In the genomic region with DNA sequence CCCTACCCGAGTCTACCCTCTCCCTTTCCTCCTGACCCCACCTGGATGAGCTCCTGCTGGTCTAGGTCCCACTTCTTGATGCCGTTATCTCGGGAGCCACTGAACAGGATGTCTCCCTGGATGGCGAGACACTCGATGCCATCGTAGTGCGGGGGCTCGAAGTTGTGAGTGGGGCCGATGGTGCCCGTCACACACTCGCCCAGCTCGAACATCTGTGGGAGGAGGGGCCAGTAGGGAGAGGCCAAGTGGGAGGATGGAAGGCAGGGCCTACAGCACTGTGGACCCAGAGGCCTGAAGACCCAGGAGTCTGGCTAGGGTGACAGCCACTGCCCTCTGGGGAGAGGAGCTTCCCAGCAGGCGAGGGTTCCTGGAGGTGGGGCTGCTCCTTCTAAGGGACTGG, we compare ENCODE assay signal across 18 cellular contexts. TPM values are rescaled to one million over a fixed set of nuclear protein-coding genes. Genes with fewer than 3 reads are reported as not detected.
DNase-seq lines count a peak whose midpoint lies in the region; ATAC-seq and TF ChIP-seq lines count a peak whose summit lies in the region.
"Had no signal": no experiment of that assay in that cellular context is flagged by ENCODE, and none has a peak within 500 bp of the region (broad histone marks: within the 10 kb centered on the region; RNA-seq: fewer than 3 reads in every experiment).

No MANE protein-coding gene starts in this region.

- H3K18ac ChIP-seq in neuronal stem cell (ENCODE audit: low read length) = no peak overlapping the region

- no CpG with 5 or more reads among the region's 13 CpGs for WGBS in neuronal stem cell (ENCODE audit: extremely low coverage in 2 of 2, insufficient read length in 2 of 2, insufficient replicate concordance in 1 of 2), 2 donors

- no peak for DNase-seq in activated CD8-positive, alpha-beta T cell treated with anti-CD3 and anti-CD28 coated beads for 36 hours
- no peak for DNase-seq in activated CD8-positive, alpha-beta T cell treated with anti-CD3 and anti-CD28 coated beads, Interleukin-2, amount 10 ng/mL, durations not matched to agents 7 days and 5 days
- DNase-seq in islet precursor cell = peak; percentile 43
- DNase-seq in neuronal stem cell (ENCODE audit: low spot score) = no peak
- no peak for DNase-seq in kidney tubule cell (ENCODE audit: low spot score)
- DNase-seq in NK-92 treated with Interleukin-12 subunit alpha and Interleukin-12 subunit beta, amount 100 ng/mL, for 24 hours (lab: John Stamatoyannopoulos, UW) = no peak
- DNase-seq in midbrain (lab: John Stamatoyannopoulos, UW) = no peak
- DNase-seq: AML-193; CD8-positive, alpha-beta T cell; DMS 273 treated with DMSO at 0.1 percent for 48 hours; DMS53; DND-41; EL; HCEC 1CT had no signal

- no peak overlapping the region for H3K27ac ChIP-seq in neuronal stem cell (replicated peaks; ENCODE audit: low read length)
- H3K27ac ChIP-seq: 22Rv1, A549 had no signal

- H2BK12ac ChIP-seq in neuronal stem cell (ENCODE audit: low read length) = no peak overlapping the region

- no peak overlapping the region for H2BK5ac ChIP-seq in neuronal stem cell (ENCODE audit: low read length)

- intact Hi-C loops in activated CD8-positive, alpha-beta T cell treated with anti-CD3 and anti-CD28 coated beads for 36 hours (cut with micrococcal nuclease) = loop anchor here (10.0 kb wide), 1 partner anchor 139 kb away; the partner anchor contains the start of gene CACNA1S

- H3K4me3 Mint-ChIP-seq in activated CD8-positive, alpha-beta T cell treated with anti-CD3 and anti-CD28 coated beads for 36 hours = no peak overlapping the region
- no peak overlapping the region for H3K4me3 Mint-ChIP-seq in activated CD8-positive, alpha-beta T cell treated with anti-CD3 and anti-CD28 coated beads, Interleukin-2, amount 10 ng/mL, durations not matched to agents 7 days and 5 days
- H3K4me3 Mint-ChIP-seq: CD8-positive, alpha-beta T cell had no signal

- peak overlapping the region; percentile 76 for H3K23ac ChIP-seq in neuronal stem cell (ENCODE audit: low read depth, low read length, poor library complexity)

- peaks cover 48% of the 10 kb centered on the region for H3K36me3 Mint-ChIP-seq in activated CD8-positive, alpha-beta T cell treated with anti-CD3 and anti-CD28 coated beads for 36 hours (ENCODE audit: low read depth)
- peaks cover 75% of the 10 kb centered on the region for H3K36me3 Mint-ChIP-seq in activated CD8-positive, alpha-beta T cell treated with anti-CD3 and anti-CD28 coated beads, Interleukin-2, amount 10 ng/mL, durations not matched to agents 7 days and 5 days (ENCODE audit: low read depth)

- no peak overlapping the region for H3K4ac ChIP-seq in neuronal stem cell (ENCODE audit: low read length)

- no peak overlapping the region for H2AFZ ChIP-seq in neuronal stem cell (ENCODE audit: low read length)

- H3K4me3 ChIP-seq in neuronal stem cell (ENCODE audit: low read length in 2 of 2) = no peak overlapping the region
- H3K4me3 ChIP-seq: A549, GM12878 had no signal

- peaks cover 10 to 62% of the 10 kb centered on the region in 2 donors for H3K36me3 ChIP-seq in neuronal stem cell (replicated peaks in 1 of 2; ENCODE audit: control insufficient read depth in 2 of 2, insufficient read depth in 2 of 2, low read length in 2 of 2)

- peaks cover 0 to 10% of the 10 kb centered on the region in 2 donors for H3K9me3 ChIP-seq in neuronal stem cell (replicated peaks in 1 of 2; ENCODE audit: control insufficient read depth in 2 of 2, insufficient read depth in 1 of 2, low read depth in 1 of 2, low read length in 2 of 2)
- H3K9me3 ChIP-seq: A549 had no signal

- no peak overlapping the region for H4K91ac ChIP-seq in neuronal stem cell (ENCODE audit: low read depth, low read length, poor library complexity)

- H3K4me2 ChIP-seq in neuronal stem cell (ENCODE audit: insufficient read depth, low read length, poor library complexity, severe bottlenecking) = no peak overlapping the region
- H3K4me2 ChIP-seq: A549 had no signal

- peak overlapping the region; percentile 49 for H3K27ac Mint-ChIP-seq in activated CD8-positive, alpha-beta T cell treated with anti-CD3 and anti-CD28 coated beads for 36 hours
- H3K27ac Mint-ChIP-seq in activated CD8-positive, alpha-beta T cell treated with anti-CD3 and anti-CD28 coated beads, Interleukin-2, amount 10 ng/mL, durations not matched to agents 7 days and 5 days = no peak overlapping the region
- H3K27ac Mint-ChIP-seq: CD8-positive, alpha-beta T cell had no signal

- POLR2A ChIA-PET in activated CD8-positive, alpha-beta T cell treated with anti-CD3 and anti-CD28 coated beads for 36 hours (lab: Charles Lee) = interaction anchor here (0.6 to 2.1 kb wide), 4 partner anchors 10 to 45 kb away, joined by 3 to 6 read pairs (median 4); no protein-coding TSS in a partner anchor
- POLR2A ChIA-PET in activated CD8-positive, alpha-beta T cell treated with anti-CD3 and anti-CD28 coated beads, Interleukin-2, amount 10 ng/mL, durations not matched to agents 7 days and 5 days (lab: Charles Lee) = interaction anchor here (0.7 to 1.0 kb wide), 2 partner anchors 10 to 13 kb away, joined by 4 read pairs; no protein-coding TSS in a partner anchor

- no peaks in the 10 kb centered on the region for H3K9me3 Mint-ChIP-seq in activated CD8-positive, alpha-beta T cell treated with anti-CD3 and anti-CD28 coated beads for 36 hours
- H3K9me3 Mint-ChIP-seq in activated CD8-positive, alpha-beta T cell treated with anti-CD3 and anti-CD28 coated beads, Interleukin-2, amount 10 ng/mL, durations not matched to agents 7 days and 5 days (ENCODE audit: insufficient read depth) = no peaks in the 10 kb centered on the region
- H3K9me3 Mint-ChIP-seq: CD8-positive, alpha-beta T cell had no signal

- H3K4me1 Mint-ChIP-seq in activated CD8-positive, alpha-beta T cell treated with anti-CD3 and anti-CD28 coated beads for 36 hours (ENCODE audit: low read depth) = peaks cover 15% of the 10 kb centered on the region
- peaks cover 8% of the 10 kb centered on the region for H3K4me1 Mint-ChIP-seq in activated CD8-positive, alpha-beta T cell treated with anti-CD3 and anti-CD28 coated beads, Interleukin-2, amount 10 ng/mL, durations not matched to agents 7 days and 5 days (ENCODE audit: low read depth)
- H3K4me1 Mint-ChIP-seq: CD14-positive monocyte had no signal

- no peak overlapping the region for H2BK15ac ChIP-seq in neuronal stem cell (ENCODE audit: low read length)

- no peak overlapping the region for H2AK5ac ChIP-seq in neuronal stem cell (ENCODE audit: low read depth, low read length)

- H3K4me1 ChIP-seq in neuronal stem cell (ENCODE audit: control insufficient read depth in 2 of 2, insufficient read depth in 1 of 2, low read depth in 1 of 2, low read length in 2 of 2) = peaks cover 0 to 4% of the 10 kb centered on the region in 2 donors

- H2BK120ac ChIP-seq in neuronal stem cell (ENCODE audit: low read depth, low read length) = no peak overlapping the region

- no peaks in the 10 kb centered on the region for H3K79me1 ChIP-seq in neuronal stem cell (ENCODE audit: low read depth, low read length)

- no peaks in the 10 kb centered on the region for H3K27me3 Mint-ChIP-seq in activated CD8-positive, alpha-beta T cell treated with anti-CD3 and anti-CD28 coated beads for 36 hours
- no peaks in the 10 kb centered on the region for H3K27me3 Mint-ChIP-seq in activated CD8-positive, alpha-beta T cell treated with anti-CD3 and anti-CD28 coated beads, Interleukin-2, amount 10 ng/mL, durations not matched to agents 7 days and 5 days (ENCODE audit: low read depth)

- H3K27me3 ChIP-seq in neuronal stem cell (ENCODE audit: control insufficient read depth in 3 of 3, insufficient read depth in 3 of 3, low read depth in 1 of 3, low read length in 3 of 3) = no peaks in the 10 kb centered on the region

- no peak for TF ChIP-seq CTCF in activated CD8-positive, alpha-beta T cell treated with anti-CD3 and anti-CD28 coated beads for 36 hours (IDR thresholded peaks at IDR 0.05)

- no peak overlapping the region for H4K8ac ChIP-seq in neuronal stem cell (ENCODE audit: low read depth, low read length)

- CTCF ChIA-PET in activated CD8-positive, alpha-beta T cell treated with anti-CD3 and anti-CD28 coated beads for 36 hours (lab: Charles Lee) = interaction anchor here (1.4 to 13.4 kb wide), 4 partner anchors 16 to 143 kb away, joined by 4 to 363 read pairs (median 56); partner anchors contain the start of gene KIF21B
- CTCF ChIA-PET in activated CD8-positive, alpha-beta T cell treated with anti-CD3 and anti-CD28 coated beads, Interleukin-2, amount 10 ng/mL, durations not matched to agents 7 days and 5 days (lab: Charles Lee) = interaction anchor here (0.7 to 6.7 kb wide), 2 partner anchors 43 to 98 kb away, joined by 3 to 130 read pairs; partner anchors contain the start of gene KIF21B

- ATAC-seq in activated CD8-positive, alpha-beta T cell treated with anti-CD3 and anti-CD28 coated beads for 36 hours = no peak
- ATAC-seq in activated CD8-positive, alpha-beta T cell treated with anti-CD3 and anti-CD28 coated beads, Interleukin-2, amount 10 ng/mL, durations not matched to agents 7 days and 5 days = no peak
- ATAC-seq: A549; CD8-positive, alpha-beta T cell; GM12878 had no signal

- no peak overlapping the region for H3K9ac ChIP-seq in neuronal stem cell (ENCODE audit: low read depth, low read length, poor library complexity)

- no peak overlapping the region for H3K14ac ChIP-seq in neuronal stem cell (ENCODE audit: low read length)

RNA-seq across cellular contexts. Expression of gene KIF21B, which starts 48.1 kb away (rescaled TPM):
- 10 to 100 TPM; 93.5 to 94.0 TPM for total RNA-seq in activated CD8-positive, alpha-beta T cell treated with anti-CD3 and anti-CD28 coated beads for 36 hours
- total RNA-seq in activated CD8-positive, alpha-beta T cell treated with anti-CD3 and anti-CD28 coated beads, Interleukin-2, amount 10 ng/mL, durations not matched to agents 7 days and 5 days = 100 to 1,000 TPM; 158 to 162 TPM
- 8.0 TPM for polyA plus RNA-seq in neuronal stem cell (2013, experiment 1 of 2)
- 8.0 TPM for polyA plus RNA-seq in neuronal stem cell (2013, experiment 2 of 2)
